22 cellular contexts compared by ENCODE assay signal in genomic region chr1:168905631-168906030, GRCh38.
"Had no signal": no experiment of that assay in that cellular context is flagged by ENCODE, and none has a peak within 500 bp of the region (broad histone marks: within the 10 kb centered on the region; RNA-seq: fewer than 3 reads in every experiment).

No MANE protein-coding gene starts in this region.

- DNase-seq: IMR-90, Karpas-422, KG1, MM.1S, NCI-H1092 treated with DMSO at 0.1 percent for 48 hours, NCI-H1417, NCI-H1436 treated with DMSO at 0.1 percent for 48 hours, NCI-H1694, NCI-H2029, NCI-H2081 treated with DMSO at 0.1 percent for 48 hours, NCI-H2171, NCI-H226, NCI-H446, NCI-H510A, NCI-H524 treated with DMSO at 0.1 percent for 48 hours, NCI-H69, NCI-H774, Peyer's patch, SHP77 treated with DMSO at 0.1 percent for 48 hours, SJCRH30 had no signal

- H3K36me3 ChIP-seq: Peyer's patch, SJCRH30 had no signal

- H3K27ac ChIP-seq: Peyer's patch, SJCRH30 had no signal

- H3K4me1 ChIP-seq: Peyer's patch had no signal

- ATAC-seq: Right ventricle myocardium inferior, SK-N-SH treated with all-trans-retinoic acid at 6 μM for 48 hours had no signal

- H3K4me3 ChIP-seq: Peyer's patch, SJCRH30 had no signal

- H3K9me3 ChIP-seq: Peyer's patch, SJCRH30 had no signal

- H3K27me3 ChIP-seq: Peyer's patch, SJCRH30 had no signal
